26 cellular contexts compared by ENCODE assay signal in the genomic region with DNA sequence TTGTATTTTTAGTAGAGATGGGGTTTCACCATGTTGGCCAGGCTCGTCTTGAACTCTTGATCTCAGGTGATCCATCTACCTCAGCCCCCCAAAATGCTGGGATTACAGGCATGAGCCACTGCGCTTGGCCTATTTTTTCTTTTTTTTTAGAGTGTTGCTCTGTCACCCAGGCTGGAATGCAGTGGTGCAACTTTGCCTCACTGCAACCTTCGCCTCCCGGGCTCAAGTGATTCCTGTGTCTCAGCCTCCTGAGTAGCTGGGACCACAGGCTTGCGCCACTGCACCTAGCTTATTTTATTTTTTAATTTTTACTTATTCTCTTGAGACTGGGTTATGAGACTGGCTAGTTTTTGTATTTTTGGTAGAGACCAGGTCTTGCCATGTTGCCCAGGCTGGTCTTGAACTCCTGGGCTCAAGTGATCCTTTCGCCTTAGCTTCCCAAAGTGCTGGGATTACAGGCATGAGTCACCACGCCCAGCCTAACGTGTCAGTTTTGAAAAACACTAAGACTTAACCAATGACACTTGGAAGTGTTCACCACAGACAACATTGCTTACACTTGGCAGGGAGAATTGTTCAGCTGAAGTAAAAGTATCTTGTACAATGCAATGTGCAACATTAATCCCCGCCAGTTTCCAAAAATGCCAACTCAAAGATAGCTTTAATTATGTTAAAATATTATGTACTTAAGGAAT. TPM values are rescaled to one million over a fixed set of nuclear protein-coding genes. Genes with fewer than 3 reads are reported as not detected.
DNase-seq lines count a peak whose midpoint lies in the region; ATAC-seq and TF ChIP-seq lines count a peak whose summit lies in the region.
"Had no signal": no experiment of that assay in that cellular context is flagged by ENCODE, and none has a peak within 500 bp of the region (broad histone marks: within the 10 kb centered on the region; RNA-seq: fewer than 3 reads in every experiment).

No MANE protein-coding gene starts in this region.

- no peak overlapping the region for H2AFZ ChIP-seq in mesenchymal stem cell (ENCODE audit: low read depth, low read length)

- H3K18ac ChIP-seq in mesenchymal stem cell (ENCODE audit: low read depth in 1 of 2, low read length in 2 of 2): no peak overlapping the region

- H4K8ac ChIP-seq in mesenchymal stem cell (ENCODE audit: low read length): no peak overlapping the region

- H3K14ac ChIP-seq in mesenchymal stem cell (ENCODE audit: low read length in 2 of 2): no peak overlapping the region

- no peaks in the 10 kb centered on the region for H3K9me3 ChIP-seq in mesenchymal stem cell (ENCODE audit: control insufficient read depth, low read length)
- no peaks in the 10 kb centered on the region for H3K9me3 ChIP-seq in aorta (ENCODE audit: control insufficient read depth, low read length)
- H3K9me3 ChIP-seq: BE2C, ovary, sigmoid colon, suprapubic skin had no signal

- H3K4me1 ChIP-seq in mesenchymal stem cell (ENCODE audit: control insufficient read depth, insufficient read depth, low read depth, low read length): peaks cover 2% of the 10 kb centered on the region
- no peaks in the 10 kb centered on the region for H3K4me1 ChIP-seq in aorta (ENCODE audit: control insufficient read depth in 1 of 2, insufficient read depth in 2 of 2, low read length in 2 of 2)
- H3K4me1 ChIP-seq: BE2C, sigmoid colon, suprapubic skin had no signal

- H3K4ac ChIP-seq in mesenchymal stem cell (ENCODE audit: low read depth in 1 of 2, low read length in 2 of 2): no peak overlapping the region

- H3K27ac ChIP-seq in mesenchymal stem cell (ENCODE audit: low read length, poor library complexity, severe bottlenecking): no peak overlapping the region
- no peak overlapping the region for H3K27ac ChIP-seq in aorta (ENCODE audit: low read depth in 1 of 2, low read length in 2 of 2)
- H3K27ac ChIP-seq: ovary, sigmoid colon, suprapubic skin, VCaP had no signal

- ATAC-seq in aorta (ENCODE audit: low FRiP score) (no peak), GM21786 (IDR thresholded peaks at IDR 0.05; ENCODE audit: unreplicated experiment) (no peak)
- ATAC-seq: left colon, natural killer cell, SK-N-SH treated with all-trans-retinoic acid at 6 μM for 48 hours had no signal

- H2AK5ac ChIP-seq in mesenchymal stem cell (ENCODE audit: low read length, severe bottlenecking): no peak overlapping the region

- no peak overlapping the region for H2BK120ac ChIP-seq in mesenchymal stem cell (ENCODE audit: low read depth, low read length)

- H3K4me2 ChIP-seq in mesenchymal stem cell (ENCODE audit: low read length, poor library complexity, severe bottlenecking): no peak overlapping the region

- H2BK12ac ChIP-seq in mesenchymal stem cell (ENCODE audit: low read length in 2 of 2): no peak overlapping the region

- H4K91ac ChIP-seq in mesenchymal stem cell (ENCODE audit: low read length): no peak overlapping the region

- H3K23ac ChIP-seq in mesenchymal stem cell (ENCODE audit: low read length in 2 of 2): no peak overlapping the region

- no peak overlapping the region for H2BK5ac ChIP-seq in mesenchymal stem cell (ENCODE audit: low read depth, low read length, poor library complexity, severe bottlenecking)

- DNase-seq in H4 (ENCODE audit: low spot score) (peak; percentile 6), cardiac fibroblast (ENCODE audit: low read depth in 2 of 2) (peak; percentile 0 to 8), mesenchymal stem cell (peak; percentile 24), putamen (ENCODE audit: low spot score) (no peak), AG20443 (ENCODE audit: low spot score) (no peak), aorta (no peak)
- DNase-seq: activated CD4-positive, alpha-beta T cell treated with anti-CD3 and anti-CD28 coated beads, Interleukin-2, amount 10 ng/mL, durations not matched to agents 7 days and 5 days; activated naive CD4-positive, alpha-beta T cell treated with anti-CD3 and anti-CD28 coated beads, Interleukin-2, amount 50 U/mL, for 16 hours; anterior cingulate cortex; BE2C; cerebellar nuclear complex; erythroblast; glutamatergic neuron; H7; KG1; left colon; mesendoderm; natural killer cell; NCI-H187; NCI-H748 treated with DMSO at 0.1 percent for 48 hours; ovary; sigmoid colon had no signal

- H3K79me1 ChIP-seq in mesenchymal stem cell (replicated peaks; ENCODE audit: low read length, poor library complexity, severe bottlenecking): peaks cover 5% of the 10 kb centered on the region

- H3K36me3 ChIP-seq in mesenchymal stem cell (ENCODE audit: control insufficient read depth in 1 of 2, insufficient read depth in 2 of 2, low read depth in 1 of 2, low read length in 2 of 2) (peaks cover 0 to 9% of the 10 kb centered on the region in 2 experiments), aorta (ENCODE audit: control insufficient read depth in 1 of 2, insufficient read depth in 2 of 2, low read length in 1 of 2) (no peaks in the 10 kb centered on the region)
- H3K36me3 ChIP-seq: BE2C, ovary, sigmoid colon had no signal

- intact Hi-C loops in aorta (cut with DNase I): no loop called here

- no peak for TF ChIP-seq CTCF in cardiac fibroblast (IDR thresholded peaks at IDR 0.05; ENCODE audit: low read depth, low read length)

- no peak overlapping the region for H3K9ac ChIP-seq in mesenchymal stem cell (ENCODE audit: low read length)

- H3K4me3 ChIP-seq in cardiac fibroblast (replicated peaks in 1 of 2; ENCODE audit: low read depth in 2 of 2, low read length in 2 of 2) (no peak overlapping the region), mesenchymal stem cell (ENCODE audit: insufficient read depth in 1 of 2, low read depth in 1 of 2, low read length in 2 of 2) (no peak overlapping the region), aorta (ENCODE audit: low read length in 2 of 2) (no peak overlapping the region)
- H3K4me3 ChIP-seq: ovary, sigmoid colon, suprapubic skin had no signal

- WGBS in mesenchymal stem cell: 97% methylated on average over 5 of the region's 9 CpGs
- 93 to 94% methylated on average over 9 of the region's 9 CpGs for WGBS in aorta, 2 donors

- H3K27me3 ChIP-seq in mesenchymal stem cell (ENCODE audit: control insufficient read depth in 1 of 2, insufficient read depth in 1 of 2, low read length in 2 of 2) (no peaks in the 10 kb centered on the region), aorta (ENCODE audit: control insufficient read depth in 1 of 2, insufficient read depth in 2 of 2, low read length in 1 of 2) (no peaks in the 10 kb centered on the region)
- H3K27me3 ChIP-seq: BE2C, ovary, sigmoid colon, suprapubic skin had no signal

- H2BK15ac ChIP-seq in mesenchymal stem cell (ENCODE audit: low read depth, poor library complexity, severe bottlenecking): no peak overlapping the region

RNA-seq across cellular contexts. Expression of gene ATAD5, which starts 26.9 kb away (rescaled TPM):
- total RNA-seq in H4 (2014; rRNA removed; shearing (Covaris generic)): 1.8 and 4.5 TPM in 2 replicates
- polyA plus RNA-seq in mesenchymal stem cell (2013, experiment 1 of 2): 1.0 TPM
- polyA plus RNA-seq in mesenchymal stem cell (2013, experiment 2 of 2): 0.92 TPM
- 1 to 10 TPM; 1.2 to 1.6 TPM for total RNA-seq in aorta
- polyA plus RNA-seq in aorta: under 1 TPM in 1 of 2 donors, not detected in 1; 0.28 TPM

RNA-seq across cellular contexts. Expression of gene CRLF3, which starts 34.2 kb away (rescaled TPM):
- 9.7 and 13.9 TPM in 2 replicates for total RNA-seq in H4 (2014; rRNA removed; shearing (Covaris generic))
- polyA plus RNA-seq in mesenchymal stem cell (2013, experiment 1 of 2): 4.3 TPM
- 4.4 TPM for polyA plus RNA-seq in mesenchymal stem cell (2013, experiment 2 of 2)
- total RNA-seq in aorta: 10 to 100 TPM; 11.3 to 19.0 TPM
- polyA plus RNA-seq in aorta: 1 to 10 TPM; 4.3 to 6.5 TPM

RNA-seq across cellular contexts. Expression of gene TEFM, which starts 47.3 kb away (rescaled TPM):
- total RNA-seq in H4 (2014; rRNA removed; shearing (Covaris generic)): 9.1 and 19.2 TPM in 2 replicates
- polyA plus RNA-seq in mesenchymal stem cell (2013, experiment 1 of 2): 12.5 TPM
- 12.6 TPM for polyA plus RNA-seq in mesenchymal stem cell (2013, experiment 2 of 2)
- total RNA-seq in aorta: 10 to 100 TPM; 11.9 to 15.8 TPM
- 10 to 100 TPM; 11.4 to 13.2 TPM for polyA plus RNA-seq in aorta

Comparison
In these comparisons a context has a peak if more than half of its experiments do, and no peak if none do; other contexts are left out.
1. DNase-seq: peak in H4 (single experiment), cardiac fibroblast (2 of 2) and mesenchymal stem cell (single experiment); none in putamen (single experiment), AG20443 (single experiment) and aorta (0 of 2).